In the genomic region with DNA sequence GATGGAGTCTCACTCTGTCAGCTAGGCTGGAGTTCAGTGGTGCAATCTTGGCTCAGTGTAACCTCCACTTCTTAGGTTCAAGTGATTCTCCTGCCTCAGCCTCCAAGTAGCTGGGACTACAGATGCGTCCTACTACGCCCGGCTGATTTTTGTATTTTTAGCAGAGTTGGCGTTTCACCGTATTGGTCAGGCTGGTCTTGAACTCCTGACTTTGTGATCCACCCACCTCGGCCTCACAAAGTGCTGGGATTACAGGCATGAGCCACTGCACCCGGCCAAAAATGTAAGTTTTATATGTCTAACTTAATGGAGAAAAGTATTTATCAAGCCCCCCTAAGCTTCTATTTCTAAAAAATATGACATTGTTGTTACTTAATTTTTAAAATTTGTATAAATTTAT, we compare ENCODE assay signal across 6 cellular contexts.
"Had no signal": no experiment of that assay in that cellular context is flagged by ENCODE, and none has a peak within 500 bp of the region (broad histone marks: within the 10 kb centered on the region; RNA-seq: fewer than 3 reads in every experiment).

No MANE protein-coding gene starts in this region.

- DNase-seq: IMR-90, KBM-7, KG1 had no signal

- H3K4me3 ChIP-seq: K562 had no signal

- H3K27ac ChIP-seq: HL-60 had no signal

- ATAC-seq: HepG2, K562 had no signal
